Comparison of ENCODE assay signal across 8 cellular contexts in the genomic region with DNA sequence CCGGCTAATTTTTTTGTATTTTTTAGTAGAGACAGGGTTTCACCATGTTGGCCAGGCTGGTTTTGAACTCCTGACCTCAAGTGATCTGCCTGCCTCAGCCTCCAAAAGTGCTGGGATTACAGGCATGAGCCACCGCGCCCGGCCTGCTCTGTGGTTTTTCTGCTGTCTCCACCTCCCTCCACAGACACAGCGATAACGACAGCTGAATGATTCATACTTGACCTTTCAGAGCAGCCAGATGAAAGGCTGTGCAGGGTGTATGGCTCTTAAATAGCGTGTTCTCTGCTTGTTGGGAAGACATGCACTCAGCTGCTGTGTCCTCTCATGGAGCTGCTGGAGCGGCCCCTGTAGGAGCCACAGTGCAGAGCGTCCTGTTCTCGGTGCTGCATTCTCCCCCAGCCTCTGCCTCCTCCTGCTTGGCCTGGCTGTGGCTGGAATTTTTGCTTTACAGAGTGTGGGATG.
DNase-seq lines count a peak whose midpoint lies in the region; TF ChIP-seq lines count a peak whose summit lies in the region.
"Not testable (repeated sequence)": the region's sequence is repeated elsewhere in the genome, so short reads cannot be mapped to it uniquely, and the experiment has no call there.

No MANE protein-coding gene starts in this region.

- H3K4me3 Mint-ChIP-seq in HFFc6, result peak overlapping the region; percentile 43
- H3K4me3 Mint-ChIP-seq in activated naive CD4-positive, alpha-beta T cell treated with anti-CD3 and anti-CD28 coated beads, Interleukin-2, amount 10 ng/mL, durations not matched to agents 7 days and 5 days; neural crest cell: not testable (repeated sequence)

- peaks cover 19% of the 10 kb centered on the region for H3K4me1 Mint-ChIP-seq in HFFc6 (ENCODE audit: low read depth)
- peaks cover 46% of the 10 kb centered on the region for H3K4me1 Mint-ChIP-seq in activated naive CD4-positive, alpha-beta T cell treated with anti-CD3 and anti-CD28 coated beads, Interleukin-2, amount 10 ng/mL, durations not matched to agents 7 days and 5 days
- peaks cover 11% of the 10 kb centered on the region for H3K4me1 Mint-ChIP-seq in neural crest cell

- peak; percentile 71 for TF ChIP-seq CTCF in HFFc6 (IDR thresholded peaks at IDR 0.05)
- TF ChIP-seq CTCF in neural crest cell (conservative IDR thresholded peaks at IDR 0.05), result not testable (repeated sequence)

- H3K27me3 Mint-ChIP-seq in HFFc6 (ENCODE audit: insufficient read depth); activated naive CD4-positive, alpha-beta T cell treated with anti-CD3 and anti-CD28 coated beads, Interleukin-2, amount 10 ng/mL, durations not matched to agents 7 days and 5 days; neural crest cell (ENCODE audit: low read depth): not testable (repeated sequence)

- not testable (repeated sequence) for H3K9me3 Mint-ChIP-seq in HFFc6; activated naive CD4-positive, alpha-beta T cell treated with anti-CD3 and anti-CD28 coated beads, Interleukin-2, amount 10 ng/mL, durations not matched to agents 7 days and 5 days; neural crest cell

- not testable (repeated sequence) for H3K36me3 Mint-ChIP-seq in HFFc6 (ENCODE audit: low read depth)
- H3K36me3 Mint-ChIP-seq in activated naive CD4-positive, alpha-beta T cell treated with anti-CD3 and anti-CD28 coated beads, Interleukin-2, amount 10 ng/mL, durations not matched to agents 7 days and 5 days, result peaks cover 62% of the 10 kb centered on the region
- H3K36me3 Mint-ChIP-seq in neural crest cell (ENCODE audit: low read depth), result peaks cover 19% of the 10 kb centered on the region

- DNase-seq in DMS153 (lab: John Stamatoyannopoulos, UW), result peak; percentile 96
- DNase-seq in HFFc6, result peak; percentile 98
- DNase-seq in NCI-H2171 (lab: John Stamatoyannopoulos, UW), result peak; percentile 71
- DNase-seq in T1000 (lab: John Stamatoyannopoulos, UW), result peak; percentile 83
- DNase-seq in activated naive CD4-positive, alpha-beta T cell treated with anti-CD3 and anti-CD28 coated beads, Interleukin-2, amount 10 ng/mL, durations not matched to agents 7 days and 5 days, result peak; percentile 70
- peak; percentile 88 for DNase-seq in fibroblast of the conjunctiva (ENCODE audit: low read depth)
- peak; percentile 2 for DNase-seq in neural crest cell (ENCODE audit: low read depth, low spot score)
- DNase-seq in stimulated activated CD8-positive, alpha-beta memory T cell treated with anti-CD3 and anti-CD28 coated beads, Interleukin-7, amount 100 ng/mL, for 4 hours (ENCODE audit: low read depth in 2 of 2), result peak; percentile 68 to 72

- H3K27ac Mint-ChIP-seq in HFFc6, result peak overlapping the region; percentile 67
- peak overlapping the region; percentile 38 for H3K27ac Mint-ChIP-seq in activated naive CD4-positive, alpha-beta T cell treated with anti-CD3 and anti-CD28 coated beads, Interleukin-2, amount 10 ng/mL, durations not matched to agents 7 days and 5 days
- not testable (repeated sequence) for H3K27ac Mint-ChIP-seq in neural crest cell (ENCODE audit: unreplicated experiment)

- CTCF ChIA-PET in activated naive CD4-positive, alpha-beta T cell treated with anti-CD3 and anti-CD28 coated beads, Interleukin-2, amount 10 ng/mL, durations not matched to agents 7 days and 5 days (lab: Charles Lee), result interaction anchor here (0.9 to 2.6 kb wide), 11 partner anchors 9 to 248 kb away, joined by 3 to 9 read pairs (median 4); no protein-coding TSS in a partner anchor

Comparison
In these comparisons a context has a peak if more than half of its experiments do, and no peak if none do; other contexts are left out.
1. Peak in every context shown above with its lines: DNase-seq.
2. DNase-seq: peak in every context shown above with its lines; median percentile 98 in HFFc6; 96 in DMS153; 88 in fibroblast of the conjunctiva; 83 in T1000; 71 in NCI-H2171; 70 in activated naive CD4-positive, alpha-beta T cell treated with anti-CD3 and anti-CD28 coated beads, Interleukin-2, amount 10 ng/mL, durations not matched to agents 7 days and 5 days; 70 in stimulated activated CD8-positive, alpha-beta memory T cell treated with anti-CD3 and anti-CD28 coated beads, Interleukin-7, amount 100 ng/mL, for 4 hours; 2 in neural crest cell.